8 cellular contexts compared by ENCODE assay signal in the genomic region with DNA sequence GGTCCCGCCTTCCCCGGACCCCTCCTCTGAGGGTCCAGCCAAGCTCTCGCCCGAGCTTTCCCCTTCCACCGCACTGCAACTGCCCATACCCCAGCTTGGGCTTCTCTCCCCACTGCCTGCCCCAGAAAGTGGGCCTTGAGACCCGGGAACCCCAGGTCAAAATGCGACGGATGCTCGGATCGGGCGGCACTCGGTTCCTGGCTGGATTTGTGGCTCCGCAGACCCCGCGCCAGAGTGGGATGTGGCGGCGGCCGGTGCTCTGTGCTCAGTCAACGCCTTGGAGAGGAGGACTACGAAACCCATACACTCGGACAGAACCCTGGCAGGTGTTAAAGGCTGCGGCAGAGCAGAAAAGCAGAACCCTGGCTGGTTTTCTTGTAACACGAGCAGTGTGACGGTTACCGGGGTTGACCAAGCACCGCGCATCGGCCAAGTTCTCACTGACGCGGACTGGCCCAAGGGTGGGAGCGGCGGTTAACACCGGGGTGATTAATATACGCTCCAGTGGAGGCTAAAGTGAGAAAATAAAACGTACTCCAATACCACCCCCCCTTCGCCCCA. TPM values are rescaled to one million over a fixed set of nuclear protein-coding genes. Genes with fewer than 3 reads are reported as not detected.
DNase-seq lines count a peak whose midpoint lies in the region.

No MANE protein-coding gene starts in this region.

- peaks cover 62% of the 10 kb centered on the region for H3K36me3 Mint-ChIP-seq in activated CD4-positive, alpha-beta memory T cell treated with anti-CD3 and anti-CD28 coated beads, Interleukin-2, amount 10 ng/mL, durations not matched to agents 7 days and 5 days (ENCODE audit: low read depth)

- DNase-seq in DMS79 (lab: John Stamatoyannopoulos, UW): peak; percentile 35
- no peak for DNase-seq in DMS79 treated with DMSO at 0.1 percent for 48 hours (lab: John Stamatoyannopoulos, UW)
- no peak for DNase-seq in activated CD4-positive, alpha-beta memory T cell treated with anti-CD3 and anti-CD28 coated beads, Interleukin-2, amount 10 ng/mL, durations not matched to agents 7 days and 5 days
- no peak for DNase-seq in NCI-H2227 treated with DMSO at 0.1 percent for 48 hours (lab: John Stamatoyannopoulos, UW)
- no peak for DNase-seq in COLO668 (lab: John Stamatoyannopoulos, UW; ENCODE audit: unreplicated experiment)
- DNase-seq in hippocampal formation (lab: John Stamatoyannopoulos, UW): no peak

- peaks cover 24 to 34% of the 10 kb centered on the region in 2 donors for H3K27me3 ChIP-seq in stomach smooth muscle (ENCODE audit: control insufficient read depth in 1 of 2, insufficient read depth in 2 of 2, low read length in 2 of 2)

- H3K4me3 ChIP-seq in iPS-18c (ENCODE audit: insufficient read depth, low read depth, low read length): peak overlapping the region; percentile 69
- peak overlapping the region; percentile 26 to 70 for H3K4me3 ChIP-seq in stomach smooth muscle (ENCODE audit: low read length in 2 of 2)

- CTCF ChIA-PET in activated CD4-positive, alpha-beta memory T cell treated with anti-CD3 and anti-CD28 coated beads, Interleukin-2, amount 10 ng/mL, durations not matched to agents 7 days and 5 days (lab: Charles Lee): no interaction called here

- H3K9me3 ChIP-seq in iPS-18c (ENCODE audit: control insufficient read depth, insufficient read depth, low read length): no peaks in the 10 kb centered on the region
- H3K9me3 ChIP-seq in stomach smooth muscle (ENCODE audit: control insufficient read depth in 2 of 2, low read length in 2 of 2): no peaks in the 10 kb centered on the region

- POLR2A ChIA-PET in activated CD4-positive, alpha-beta memory T cell treated with anti-CD3 and anti-CD28 coated beads, Interleukin-2, amount 10 ng/mL, durations not matched to agents 7 days and 5 days (lab: Charles Lee): interaction anchor here (1.4 to 2.7 kb wide), 4 partner anchors 17 to 206 kb away, joined by 7 to 14 read pairs (median 8); partner anchors contain the start of genes SLFN11, SLFN12 and SLFN5

- H3K9me3 Mint-ChIP-seq in activated CD4-positive, alpha-beta memory T cell treated with anti-CD3 and anti-CD28 coated beads, Interleukin-2, amount 10 ng/mL, durations not matched to agents 7 days and 5 days: no peaks in the 10 kb centered on the region

- peak overlapping the region; percentile 31 for H3K27ac Mint-ChIP-seq in activated CD4-positive, alpha-beta memory T cell treated with anti-CD3 and anti-CD28 coated beads, Interleukin-2, amount 10 ng/mL, durations not matched to agents 7 days and 5 days

- no peak overlapping the region for H3K27ac ChIP-seq in stomach smooth muscle (ENCODE audit: low read length)

- no peaks in the 10 kb centered on the region for H3K27me3 Mint-ChIP-seq in activated CD4-positive, alpha-beta memory T cell treated with anti-CD3 and anti-CD28 coated beads, Interleukin-2, amount 10 ng/mL, durations not matched to agents 7 days and 5 days

- peaks cover 25% of the 10 kb centered on the region for H3K4me1 Mint-ChIP-seq in activated CD4-positive, alpha-beta memory T cell treated with anti-CD3 and anti-CD28 coated beads, Interleukin-2, amount 10 ng/mL, durations not matched to agents 7 days and 5 days

- H3K4me1 ChIP-seq in stomach smooth muscle (ENCODE audit: control insufficient read depth, insufficient read depth, low read length): peaks cover 9% of the 10 kb centered on the region

- no peak overlapping the region for H3K9ac ChIP-seq in stomach smooth muscle (ENCODE audit: low read length in 2 of 2)

- H3K4me3 Mint-ChIP-seq in activated CD4-positive, alpha-beta memory T cell treated with anti-CD3 and anti-CD28 coated beads, Interleukin-2, amount 10 ng/mL, durations not matched to agents 7 days and 5 days: peak overlapping the region; percentile 35

- no peaks in the 10 kb centered on the region for H3K36me3 ChIP-seq in stomach smooth muscle (ENCODE audit: control insufficient read depth in 2 of 2, insufficient read depth in 2 of 2, low read length in 2 of 2)

RNA-seq across cellular contexts. Expression of gene SLFN13, which starts 0.9 kb away (rescaled TPM):
- total RNA-seq in activated CD4-positive, alpha-beta memory T cell treated with anti-CD3 and anti-CD28 coated beads, Interleukin-2, amount 10 ng/mL, durations not matched to agents 7 days and 5 days: 10 to 100 TPM; 82.6 to 96.7 TPM

RNA-seq across cellular contexts. Expression of gene SLFN12, which starts 17.2 kb away (rescaled TPM):
- total RNA-seq in activated CD4-positive, alpha-beta memory T cell treated with anti-CD3 and anti-CD28 coated beads, Interleukin-2, amount 10 ng/mL, durations not matched to agents 7 days and 5 days: 10 to 100 TPM; 22.7 to 23.1 TPM
